In genomic region chr13:19958119-19959111, GRCh38 we compare ENCODE assay signal across 8 cellular contexts. TPM values are rescaled to one million over a fixed set of nuclear protein-coding genes. Genes with fewer than 3 reads are reported as not detected.
DNase-seq lines count a peak whose midpoint lies in the region; ATAC-seq and TF ChIP-seq lines count a peak whose summit lies in the region.

ZMYM2 (plus strand) TSS chr13:19958727; CDS start chr13:19993073, 34,346 bp downstream.

- intact Hi-C loops in left ventricle myocardium inferior (cut with micrococcal nuclease) (no loop called here), upper lobe of right lung (cut with DNase I) (no loop called here)

- no peaks in the 10 kb centered on the region for H3K27me3 ChIP-seq in left ventricle myocardium inferior (ENCODE audit: low read depth)
- no peaks in the 10 kb centered on the region for H3K27me3 ChIP-seq in upper lobe of right lung

- peak within 1 kb of the TSS; percentile 95 for H3K27ac Mint-ChIP-seq in T-helper 17 cell
- peak within 1 kb of the TSS; percentile 100 for H3K27ac Mint-ChIP-seq in progenitor cell of endocrine pancreas

- H3K4me1 Mint-ChIP-seq in T-helper 17 cell (peaks cover 20% of the 10 kb centered on the region), progenitor cell of endocrine pancreas (ENCODE audit: low read depth) (peaks cover 21% of the 10 kb centered on the region)

- H3K9me3 ChIP-seq in T-helper 17 cell (ENCODE audit: control insufficient read depth, low read length, poor library complexity, severe bottlenecking) = no peaks in the 10 kb centered on the region
- H3K9me3 ChIP-seq in left ventricle myocardium inferior (replicated peaks) = no peaks in the 10 kb centered on the region
- H3K9me3 ChIP-seq in upper lobe of right lung = no peaks in the 10 kb centered on the region

- H3K36me3 ChIP-seq in left ventricle myocardium inferior = no peaks in the 10 kb centered on the region
- peaks cover 19% of the 10 kb centered on the region for H3K36me3 ChIP-seq in upper lobe of right lung

- no peaks in the 10 kb centered on the region for H3K9me3 Mint-ChIP-seq in progenitor cell of endocrine pancreas (ENCODE audit: low read depth)

- H3K27ac ChIP-seq in left ventricle myocardium inferior (replicated peaks) = peak within 1 kb of the TSS; percentile 98
- H3K27ac ChIP-seq in upper lobe of right lung = peak within 1 kb of the TSS; percentile 99

- ATAC-seq in GM18502 (IDR thresholded peaks at IDR 0.05; ENCODE audit: poor library complexity, unreplicated experiment) (peak; percentile 80), HG02943 (IDR thresholded peaks at IDR 0.05; ENCODE audit: low read depth, unreplicated experiment) (peak; percentile 74), T-helper 17 cell (peak; percentile 80), upper lobe of right lung (peak; percentile 96)

- H3K4me3 Mint-ChIP-seq in T-helper 17 cell (peak within 1 kb of the TSS; percentile 99), progenitor cell of endocrine pancreas (ENCODE audit: low read depth) (peak within 1 kb of the TSS; percentile 97)

- H3K27me3 Mint-ChIP-seq in T-helper 17 cell = no peaks in the 10 kb centered on the region
- no peaks in the 10 kb centered on the region for H3K27me3 Mint-ChIP-seq in progenitor cell of endocrine pancreas

- H3K36me3 Mint-ChIP-seq in T-helper 17 cell (ENCODE audit: low read depth) = peaks cover 2% of the 10 kb centered on the region
- peaks cover 9% of the 10 kb centered on the region for H3K36me3 Mint-ChIP-seq in progenitor cell of endocrine pancreas (ENCODE audit: insufficient read depth)

- H3K4me3 ChIP-seq in left ventricle myocardium inferior (peak within 1 kb of the TSS; percentile 80), upper lobe of right lung (peak within 1 kb of the TSS; percentile 83)

- peaks cover 55% of the 10 kb centered on the region for H3K4me1 ChIP-seq in left ventricle myocardium inferior
- peaks cover 30% of the 10 kb centered on the region for H3K4me1 ChIP-seq in upper lobe of right lung

- DNase-seq in NCI-H187 (lab: John Stamatoyannopoulos, UW) = peak; percentile 89
- peak; percentile 93 to 98 (median 97) for DNase-seq in T-helper 17 cell
- DNase-seq in amygdala (lab: John Stamatoyannopoulos, UW) = peak; percentile 85 to 100 (median 98)
- peak; percentile 99 for DNase-seq in left ventricle myocardium inferior
- DNase-seq in progenitor cell of endocrine pancreas (ENCODE audit: low spot score, unreplicated experiment) = peak; percentile 99
- DNase-seq in upper lobe of right lung = peak; percentile 99

- no peak for TF ChIP-seq CTCF in left ventricle myocardium inferior (IDR thresholded peaks at IDR 0.05; ENCODE audit: borderline replicate concordance)
- no peak for TF ChIP-seq CTCF in progenitor cell of endocrine pancreas (IDR thresholded peaks at IDR 0.05; ENCODE audit: unreplicated experiment)
- no peak for TF ChIP-seq CTCF in upper lobe of right lung (IDR thresholded peaks at IDR 0.05)

RNA-seq across cellular contexts. Expression of gene ZMYM2, which starts in this region (rescaled TPM):
- total RNA-seq in T-helper 17 cell (100 to 1,000 TPM; 103 to 115 TPM), left ventricle myocardium inferior (48.2 TPM), progenitor cell of endocrine pancreas (183 and 192 TPM in 2 replicates), upper lobe of right lung (64.3 TPM)

Comparison
In these comparisons a context has a peak if more than half of its experiments do, and no peak if none do; other contexts are left out.
1. Peak in every context shown above with its lines: DNase-seq, ATAC-seq, H3K4me3 ChIP-seq and H3K27ac ChIP-seq.